ENCODE assay signal across 20 cellular contexts in genomic region chr5:143880178-143880577, GRCh38.
"Had no signal": no experiment of that assay in that cellular context is flagged by ENCODE, and none has a peak within 500 bp of the region (broad histone marks: within the 10 kb centered on the region; RNA-seq: fewer than 3 reads in every experiment).

No MANE protein-coding gene starts in this region.

- ATAC-seq: activated CD8-positive, alpha-beta T cell treated with anti-CD3 and anti-CD28 coated beads, Interleukin-2, amount 10 ng/mL, durations not matched to agents 7 days and 5 days; activated T-cell treated with anti-CD3 and anti-CD28 coated beads, Interleukin-2, amount 50 U/mL, for 72 hours; naive thymus-derived CD4-positive, alpha-beta T cell; stimulated activated memory B cell treated with anti-CD40 and anti-IgM and Interleukin-4, amounts not matched to agents 10 μg/mL and 1 μg/mL and 100 μg/mL, for 72 hours; T-helper 17 cell had no signal

- H3K27me3 ChIP-seq: dorsolateral prefrontal cortex, thyroid gland had no signal

- H3K4me3 ChIP-seq: dorsolateral prefrontal cortex, mucosa of descending colon, thyroid gland had no signal

- DNase-seq: activated B cell treated with CpG ODN at 0.5 μM for 24 hours; activated CD4-positive, alpha-beta T cell treated with anti-CD3 and anti-CD28 coated beads, Interleukin-2, amount 10 ng/mL, durations not matched to agents 24 days and 14 days; activated CD8-positive, alpha-beta memory T cell treated with anti-CD3 and anti-CD28 coated beads, Interleukin-2, amount 50 U/mL, for 4 hours; activated CD8-positive, alpha-beta T cell treated with anti-CD3 and anti-CD28 coated beads, Interleukin-2, amount 10 ng/mL, durations not matched to agents 7 days and 5 days; activated gamma-delta T cell treated with Interleukin-2 at 50 U/mL for 16 hours; activated naive CD8-positive, alpha-beta T cell treated with anti-CD3 and anti-CD28 coated beads for 36 hours; activated T-cell treated with anti-CD3 and anti-CD28 coated beads, Interleukin-2, amount 50 U/mL, for 72 hours; dorsolateral prefrontal cortex; endodermal cell; head of caudate nucleus; mucosa of descending colon; naive thymus-derived CD4-positive, alpha-beta T cell; retina; stimulated activated CD4-positive, alpha-beta T cell treated with anti-CD3 and anti-CD28 coated beads, Interleukin-2, amount 100 ng/mL, for 48 hours; T-helper 17 cell; thyroid gland had no signal

- FAIRE-seq: bronchial epithelial cell, frontal cortex, TTC549 had no signal

- H3K36me3 ChIP-seq: thyroid gland had no signal

- H3K9me3 ChIP-seq: mucosa of descending colon, thyroid gland had no signal

- H3K27ac ChIP-seq: dorsolateral prefrontal cortex, thyroid gland had no signal
